Comparison of ENCODE assay signal across 9 cellular contexts in the genomic region with DNA sequence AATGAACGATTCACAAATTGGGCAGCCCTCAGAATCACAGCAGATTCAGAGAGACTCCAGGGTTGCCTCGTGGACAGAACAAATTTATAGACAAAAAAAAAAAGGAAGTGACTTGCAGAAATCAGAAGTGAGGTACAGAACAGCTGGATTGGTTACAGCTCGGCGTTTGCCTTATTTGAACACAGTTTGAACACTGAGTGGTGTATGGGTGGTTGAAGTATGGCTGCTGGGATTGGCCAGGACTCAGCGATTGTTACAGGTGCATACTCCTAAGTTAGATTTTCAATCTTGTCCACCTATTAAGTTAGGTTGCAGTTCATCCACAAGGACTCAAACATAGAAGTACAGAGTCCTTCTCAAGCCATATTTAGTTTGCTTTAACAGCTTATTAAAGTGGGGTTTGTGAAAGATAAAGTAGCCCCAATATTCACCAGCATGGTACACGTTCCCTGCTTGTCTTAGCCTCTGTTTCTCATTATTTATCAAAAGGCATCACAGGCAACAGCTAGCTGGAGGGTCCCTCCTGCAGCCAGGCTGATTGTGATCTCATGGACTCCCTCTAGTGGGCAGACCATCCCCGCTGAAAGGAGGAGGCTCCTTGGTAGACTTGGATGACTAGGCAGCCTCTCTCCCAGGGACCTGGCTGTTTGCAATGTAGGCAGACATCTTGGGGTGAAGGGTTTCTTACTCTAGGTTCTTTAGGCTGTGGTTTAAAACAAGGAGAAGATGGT. TPM values are rescaled to one million over a fixed set of nuclear protein-coding genes. Genes with fewer than 3 reads are reported as not detected.
DNase-seq lines count a peak whose midpoint lies in the region; ATAC-seq, FAIRE-seq and TF ChIP-seq lines count a peak whose summit lies in the region.
"Had no signal": no experiment of that assay in that cellular context is flagged by ENCODE, and none has a peak within 500 bp of the region (broad histone marks: within the 10 kb centered on the region; RNA-seq: fewer than 3 reads in every experiment).

No MANE protein-coding gene starts in this region.

- no peaks in the 10 kb centered on the region for H4K20me1 ChIP-seq in Karpas-422 (ENCODE audit: insufficient read depth, low read depth, low read length)
- no peaks in the 10 kb centered on the region for H4K20me1 ChIP-seq in HepG2 (ENCODE audit: insufficient read depth, low read length)

- H2AFZ ChIP-seq in Karpas-422 (ENCODE audit: low read length) (peak overlapping the region; percentile 30; the same call in 1 of the 2 replicates), HepG2 (ENCODE audit: low read length) (no peak overlapping the region)

- peak; percentile 44 for FAIRE-seq in HepG2 (lab: Jason Lieb, UNC)

- H3K27me3 Mint-ChIP-seq in central memory CD8-positive, alpha-beta T cell, result peaks cover 21% of the 10 kb centered on the region

- H3K9ac ChIP-seq in Karpas-422 (ENCODE audit: low read length) (no peak overlapping the region), HepG2 (ENCODE audit: insufficient read depth, low read depth, low read length) (no peak overlapping the region)

- WGBS in HepG2 (ENCODE audit: low lambda C conversion rate), result 24% methylated on average over 6 of the region's 7 CpGs

- no peaks in the 10 kb centered on the region for H3K4me1 ChIP-seq in Karpas-422 (ENCODE audit: low read length)
- H3K4me1 ChIP-seq in HepG2 (ENCODE audit: insufficient read depth, low read length), result no peaks in the 10 kb centered on the region

- H3K79me2 ChIP-seq in Karpas-422 (ENCODE audit: low read length), result no peaks in the 10 kb centered on the region
- H3K79me2 ChIP-seq in HepG2 (ENCODE audit: insufficient read depth, low read length), result no peaks in the 10 kb centered on the region

- no peaks in the 10 kb centered on the region for H3K36me3 ChIP-seq in Karpas-422 (ENCODE audit: insufficient read depth, low read length)
- H3K36me3 ChIP-seq in HepG2 (replicated peaks in 1 of 2; ENCODE audit: control insufficient read depth in 1 of 2, insufficient read depth in 2 of 2, low read length in 2 of 2), result no peaks in the 10 kb centered on the region

- H3K27ac ChIP-seq in Karpas-422 (ENCODE audit: low read length) (no peak overlapping the region), HepG2 (ENCODE audit: extremely low read length, insufficient read depth, low read length) (peak overlapping the region; percentile 26)

- no peak overlapping the region for H3K27ac Mint-ChIP-seq in central memory CD8-positive, alpha-beta T cell (ENCODE audit: low read depth)
- H3K27ac Mint-ChIP-seq: dendritic cell treated with granulocyte-macrophage colony-stimulating factor and Interleukin-4, amounts not matched to agents 40 ng/mL and 50 ng/mL, for 4 days had no signal

- intact Hi-C loops in HepG2 (cut with micrococcal nuclease; ENCODE audit: unreplicated experiment), result loop anchor here (1.0 kb wide), 1 partner anchor 64 kb away; no protein-coding TSS in a partner anchor

- no peaks in the 10 kb centered on the region for H3K36me3 Mint-ChIP-seq in central memory CD8-positive, alpha-beta T cell (ENCODE audit: insufficient read depth)

- in situ Hi-C loops in HepG2 (cut with HindIII; ENCODE audit: extremely low pct_ligation_motif_present, low pct_unique_long_range_greater_than_20kb), result loop anchor here (10.0 kb wide), 1 partner anchor 63 kb away; no protein-coding TSS in a partner anchor

- peak; percentile 61 for TF ChIP-seq RAD21 in HepG2 (CRISPR knock-in tag; IDR thresholded peaks at IDR 0.05)

- H3K27me3 ChIP-seq in Karpas-422 (ENCODE audit: low read length), result no peaks in the 10 kb centered on the region
- H3K27me3 ChIP-seq in HepG2 (ENCODE audit: control insufficient read depth in 1 of 2, insufficient read depth in 2 of 2, low read length in 2 of 2), result no peaks in the 10 kb centered on the region

- TF ChIP-seq POLR2A in HepG2 (IDR thresholded peaks at IDR 0.05; ENCODE audit: insufficient read depth in 1 of 2, low read depth in 2 of 2, low read length in 2 of 2), result no peak

- DNase-seq in NCI-H524 (lab: John Stamatoyannopoulos, UW) (peak; percentile 51 to 77), NCI-H524 treated with DMSO at 0.1 percent for 48 hours (lab: John Stamatoyannopoulos, UW) (no peak), Karpas-422 (peak; percentile 86), SW 1271 (lab: John Stamatoyannopoulos, UW) (peak; percentile 17 to 54), HepG2 (ENCODE audit: low spot score) (peak; percentile 62)
- peak in 1 of 2 donors; percentile 20 for DNase-seq in central memory CD8-positive, alpha-beta T cell (ENCODE audit: low spot score in 2 of 2)
- peak; percentile 17 to 25 for DNase-seq in stimulated activated CD8-positive, alpha-beta memory T cell treated with anti-CD3 and anti-CD28 coated beads, Interleukin-15, amount 100 ng/mL, for 48 hours (ENCODE audit: low read depth in 2 of 2)

- BruUV-seq in HepG2 (replicated peaks; lab: Mats Ljungman, UMichigan), result no TSS peak

- POLR2A ChIA-PET in HepG2 (lab: Yijun Ruan, JAX), result interaction anchor here (0.9 to 2.4 kb wide), 9 partner anchors 9 to 131 kb away, joined by 3 to 17 read pairs (median 3); partner anchors contain the start of gene ALDH1L1

- H3K4me2 ChIP-seq in Karpas-422 (ENCODE audit: low read depth, low read length, poor library complexity, severe bottlenecking) (no peak overlapping the region), HepG2 (ENCODE audit: low read depth, low read length) (no peak overlapping the region)

- H3K4me3 ChIP-seq in Karpas-422 (ENCODE audit: low read length) (no peak overlapping the region), HepG2 (replicated peaks in 1 of 3; ENCODE audit: insufficient read depth in 1 of 3, low read depth in 2 of 3, low read length in 3 of 3) (no peak overlapping the region)

- peak; percentile 46 for ATAC-seq in central memory CD8-positive, alpha-beta T cell (replicated peaks; ENCODE audit: extremely low read depth, poor library complexity, severe bottlenecking)
- ATAC-seq in HepG2, result peak; percentile 99
- ATAC-seq in GM18502 (IDR thresholded peaks at IDR 0.05; ENCODE audit: poor library complexity, unreplicated experiment), result no peak

- H3K4me1 Mint-ChIP-seq in central memory CD8-positive, alpha-beta T cell, result no peaks in the 10 kb centered on the region

- H3K9me3 ChIP-seq in Karpas-422 (ENCODE audit: low read length) (peaks cover 6% of the 10 kb centered on the region; the same call in 1 of the 2 replicates), HepG2 (ENCODE audit: low read length) (peaks cover 42% of the 10 kb centered on the region)

- no peaks in the 10 kb centered on the region for H3K9me3 Mint-ChIP-seq in central memory CD8-positive, alpha-beta T cell

- CTCF ChIA-PET in HepG2 (lab: Yijun Ruan, JAX; ENCODE audit: low intra/inter-chr PET ratio, low total read pairs), result interaction anchor here (1.3 to 3.4 kb wide), 2 partner anchors 64 to 191 kb away, joined by 4 to 27 read pairs; no protein-coding TSS in a partner anchor

- no peak overlapping the region for H3K4me3 Mint-ChIP-seq in central memory CD8-positive, alpha-beta T cell
- H3K4me3 Mint-ChIP-seq: dendritic cell treated with granulocyte-macrophage colony-stimulating factor and Interleukin-4, amounts not matched to agents 40 ng/mL and 50 ng/mL, for 4 days had no signal

- H3K9me2 ChIP-seq in Karpas-422 (replicated peaks; ENCODE audit: insufficient read depth, low read length), result no peaks in the 10 kb centered on the region

- peak; percentile 91 for TF ChIP-seq CTCF in HepG2 (CRISPR knock-in tag; IDR thresholded peaks at IDR 0.05)

- TF ChIP-seq EP300 in HepG2 (IDR thresholded peaks at IDR 0.05; ENCODE audit: low read depth in 2 of 2, low read length in 2 of 2) (no peak), HepG2 (CRISPR knock-in tag; IDR thresholded peaks at IDR 0.05; ENCODE audit: borderline replicate concordance) (no peak)

RNA-seq across cellular contexts. Expression of gene ALDH1L1, which starts 17.6 kb away (rescaled TPM):
- total RNA-seq in Karpas-422 (2014; rRNA removed; shearing (Covaris generic); ENCODE audit: low replicate concordance), result not detected in 2 replicates
- 20.8 and 28.7 TPM in 2 replicates for total RNA-seq in HepG2 (2016; rRNA removed; fragmentation: Illumina TruSeq; extraction: Trizol)
- total RNA-seq in HepG2 (2016; cell fraction: cytosol; rRNA removed; fragmentation: Illumina TruSeq; extraction: Trizol; ENCODE audit: low read depth), result 5.0 and 5.4 TPM in 2 replicates
- total RNA-seq in HepG2 (2016; cell fraction: insoluble cytoplasmic fraction; rRNA removed; fragmentation: Illumina TruSeq; extraction: Trizol), result 19.2 and 30.5 TPM in 2 replicates
- total RNA-seq in HepG2 (2016; cell fraction: membrane; rRNA removed; fragmentation: Illumina TruSeq; extraction: Trizol), result 7.0 and 9.4 TPM in 2 replicates
- total RNA-seq in HepG2 (2016; cell fraction: nucleus; rRNA removed; fragmentation: Illumina TruSeq; extraction: Trizol), result 31.8 and 38.2 TPM in 2 replicates
- polyA plus RNA-seq in HepG2 (2011; rRNA removed), result 10.5 and 11.2 TPM in 2 replicates
- 7.0 and 9.9 TPM in 2 replicates for polyA plus RNA-seq in HepG2 (2011; cell fraction: cytosol; rRNA removed)
- 20.7 and 30.5 TPM in 2 replicates for polyA plus RNA-seq in HepG2 (2011; cell fraction: nucleus; rRNA removed)
- 19.0 TPM in 2 replicates for polyA plus RNA-seq in HepG2 (2012)
- polyA plus RNA-seq in HepG2 (2016; cell fraction: cytosol; fragmentation: Illumina TruSeq; extraction: Trizol; ENCODE audit: low read depth), result 2.5 and 2.7 TPM in 2 replicates
- polyA plus RNA-seq in HepG2 (2016; cell fraction: insoluble cytoplasmic fraction; fragmentation: Illumina TruSeq; extraction: Trizol; ENCODE audit: low read depth), result 18.2 and 19.3 TPM in 2 replicates
- 2.9 and 5.1 TPM in 2 replicates for polyA plus RNA-seq in HepG2 (2016; cell fraction: membrane; fragmentation: Illumina TruSeq; extraction: Trizol; ENCODE audit: low read depth)
- polyA plus RNA-seq in HepG2 (2016; cell fraction: nucleus; fragmentation: Illumina TruSeq; extraction: Trizol; ENCODE audit: insufficient read depth, low read depth), result 40.2 and 43.0 TPM in 2 replicates
- 0.05 and 25.1 TPM in 2 replicates for polyA minus RNA-seq in HepG2 (2011; rRNA and poly(A)+ RNA removed; ENCODE audit: low replicate concordance)
- 6.9 and 7.7 TPM in 2 replicates for polyA minus RNA-seq in HepG2 (2011; cell fraction: cytosol; rRNA and poly(A)+ RNA removed)
- 20.6 and 24.5 TPM in 2 replicates for polyA minus RNA-seq in HepG2 (2011; cell fraction: nucleus; rRNA and poly(A)+ RNA removed)
